In genomic region chrX:23394421-23394820, GRCh38 we compare ENCODE assay signal across 32 cellular contexts. TPM values are rescaled to one million over a fixed set of nuclear protein-coding genes. Genes with fewer than 3 reads are reported as not detected.
DNase-seq lines count a peak whose midpoint lies in the region; ATAC-seq and TF ChIP-seq lines count a peak whose summit lies in the region.
"Had no signal": no experiment of that assay in that cellular context is flagged by ENCODE, and none has a peak within 500 bp of the region (broad histone marks: within the 10 kb centered on the region; RNA-seq: fewer than 3 reads in every experiment).

No MANE protein-coding gene starts in this region.

- no peak for TF ChIP-seq CTCF in astrocyte of the cerebellum (IDR thresholded peaks at IDR 0.05; ENCODE audit: low read depth, low read length, missing control alignments)

- peak; percentile 31 for DNase-seq in COR-L47 (lab: John Stamatoyannopoulos, UW)
- DNase-seq in HT-29 (ENCODE audit: low spot score): peak; percentile 38
- peak; percentile 4 for DNase-seq in astrocyte of the cerebellum (ENCODE audit: low read depth)
- DNase-seq in kidney tubule cell (ENCODE audit: low spot score): peak; percentile 25
- DNase-seq in GOT3 (lab: John Stamatoyannopoulos, UW): no peak
- DNase-seq: activated CD4-positive, alpha-beta T cell treated with anti-CD3 and anti-CD28 coated beads for 48 hours; activated effector memory CD4-positive, alpha-beta T cell treated with anti-CD3 and anti-CD28 coated beads, Interleukin-2, amount 50 U/mL, for 16 hours; activated naive CD8-positive, alpha-beta T cell treated with anti-CD3 and anti-CD28 coated beads for 36 hours; activated T-cell treated with anti-CD3 and anti-CD28 coated beads, Interleukin-2, amount 50 U/mL, for 1 hour; brain microvascular endothelial cell; DMS79; GF-D8; H9; left cardiac atrium; mesenchymal stem cell; NCI-H1048; NCI-H2081; NCI-H446; NK-92 treated with Interleukin-12 subunit alpha and Interleukin-12 subunit beta, amount 100 ng/mL, for 24 hours; PC-9; SHP77 treated with DMSO at 0.1 percent for 48 hours; stimulated activated CD4-positive, alpha-beta T cell treated with anti-CD3 and anti-CD28 coated beads, Interleukin-4, amount 100 ng/mL, for 4 hours; T-helper 9 cell; WERI-Rb-1 had no signal

- in situ Hi-C loops in astrocyte of the cerebellum (cut with HindIII; ENCODE audit: low sequenced_read_pairs): no loop called here

- ATAC-seq in HG03095 (IDR thresholded peaks at IDR 0.05; ENCODE audit: unreplicated experiment) (no peak), HG02852 (IDR thresholded peaks at IDR 0.05; ENCODE audit: unreplicated experiment) (no peak), HG03378 (IDR thresholded peaks at IDR 0.05; ENCODE audit: unreplicated experiment) (no peak)
- ATAC-seq: heart left ventricle; left cardiac atrium; sciatic nerve; stimulated activated memory B cell treated with anti-CD40 and anti-IgM and Interleukin-4, amounts not matched to agents 10 μg/mL and 1 μg/mL and 100 μg/mL, for 72 hours had no signal

- no peak overlapping the region for H3K4me3 ChIP-seq in astrocyte of the cerebellum (ENCODE audit: low read depth, low read length)
- H3K4me3 ChIP-seq: heart left ventricle, PC-9 had no signal

RNA-seq across cellular contexts. Expression of gene PTCHD1, which starts 59.8 kb away (rescaled TPM):
- total RNA-seq in HT-29 (2014; rRNA removed; shearing (Covaris generic)): not detected in 2 replicates
- total RNA-seq: activated CD8-positive, alpha-beta memory T cell treated with anti-CD3 and anti-CD28 coated beads for 36 hours; activated naive CD8-positive, alpha-beta T cell treated with anti-CD3 and anti-CD28 coated beads for 36 hours; LHCN-M2; PC-9 had no signal
